ENCODE assay signal across 15 cellular contexts in the genomic region with DNA sequence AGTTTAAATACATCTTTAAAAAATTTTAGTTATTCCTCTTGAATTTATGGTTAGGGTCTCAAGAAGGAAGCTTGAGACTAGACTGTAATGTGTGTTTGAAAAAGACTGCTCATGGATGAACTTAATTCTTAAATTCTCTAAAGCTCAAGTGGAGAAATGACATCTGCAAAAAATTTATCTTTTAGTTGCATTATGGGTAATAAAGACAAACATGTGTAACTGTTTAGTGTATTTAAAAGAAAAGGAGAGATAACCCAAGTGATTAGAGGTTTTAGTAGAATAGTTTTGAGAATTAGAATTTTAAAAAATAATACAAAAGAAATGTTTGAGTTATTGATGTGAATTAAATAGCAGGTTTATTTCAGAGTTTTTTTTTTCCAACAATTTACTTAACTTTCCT.
"Had no signal": no experiment of that assay in that cellular context is flagged by ENCODE, and none has a peak within 500 bp of the region (broad histone marks: within the 10 kb centered on the region; RNA-seq: fewer than 3 reads in every experiment).

No MANE protein-coding gene starts in this region.

- H3K27me3 Mint-ChIP-seq: activated naive CD8-positive, alpha-beta T cell treated with anti-CD3 and anti-CD28 coated beads for 36 hours; central memory CD8-positive, alpha-beta T cell; naive thymus-derived CD4-positive, alpha-beta T cell; stimulated activated naive CD8-positive, alpha-beta T cell treated with anti-CD3 and anti-CD28 coated beads, Interleukin-15, Interleukin-2, amounts not matched to agents 100 ng/mL and 50 ng/mL, for 24 hours; type B pancreatic cell had no signal

- H3K9me3 Mint-ChIP-seq: activated naive CD8-positive, alpha-beta T cell treated with anti-CD3 and anti-CD28 coated beads for 36 hours; central memory CD8-positive, alpha-beta T cell; naive thymus-derived CD4-positive, alpha-beta T cell; stimulated activated naive CD8-positive, alpha-beta T cell treated with anti-CD3 and anti-CD28 coated beads, Interleukin-15, Interleukin-2, amounts not matched to agents 100 ng/mL and 50 ng/mL, for 24 hours; type B pancreatic cell; WTC11 had no signal

- H3K36me3 ChIP-seq: brain microvascular endothelial cell had no signal

- H3K27ac Mint-ChIP-seq: activated naive CD8-positive, alpha-beta T cell treated with anti-CD3 and anti-CD28 coated beads for 36 hours; naive thymus-derived CD4-positive, alpha-beta T cell; stimulated activated naive CD8-positive, alpha-beta T cell treated with anti-CD3 and anti-CD28 coated beads, Interleukin-15, Interleukin-2, amounts not matched to agents 100 ng/mL and 50 ng/mL, for 24 hours; type B pancreatic cell; WTC11 had no signal

- H3K4me3 Mint-ChIP-seq: activated naive CD8-positive, alpha-beta T cell treated with anti-CD3 and anti-CD28 coated beads for 36 hours; central memory CD8-positive, alpha-beta T cell; stimulated activated naive CD8-positive, alpha-beta T cell treated with anti-CD3 and anti-CD28 coated beads, Interleukin-15, Interleukin-2, amounts not matched to agents 100 ng/mL and 50 ng/mL, for 24 hours; type B pancreatic cell; WTC11 had no signal

- ATAC-seq: left lobe of liver; naive thymus-derived CD4-positive, alpha-beta T cell had no signal

- H3K27me3 ChIP-seq: brain microvascular endothelial cell had no signal

- H3K36me3 Mint-ChIP-seq: WTC11 had no signal

- DNase-seq: activated CD4-positive, alpha-beta T cell treated with anti-CD3 and anti-CD28 coated beads for 48 hours; activated naive CD8-positive, alpha-beta T cell treated with anti-CD3 and anti-CD28 coated beads for 36 hours; brain microvascular endothelial cell; cortex of kidney; effector CD8-positive, alpha-beta T cell; naive thymus-derived CD4-positive, alpha-beta T cell; posterior cingulate gyrus; stimulated activated CD4-positive, alpha-beta T cell treated with anti-CD3 and anti-CD28 coated beads, Interleukin-4, amount 100 ng/mL, for 4 hours; stimulated activated CD8-positive, alpha-beta memory T cell treated with anti-CD3 and anti-CD28 coated beads, Interleukin-4, amount 100 ng/mL, for 48 hours had no signal

- H3K4me3 ChIP-seq: skin epidermis had no signal
